Comparison of ENCODE assay signal across 8 cellular contexts in the genomic region with DNA sequence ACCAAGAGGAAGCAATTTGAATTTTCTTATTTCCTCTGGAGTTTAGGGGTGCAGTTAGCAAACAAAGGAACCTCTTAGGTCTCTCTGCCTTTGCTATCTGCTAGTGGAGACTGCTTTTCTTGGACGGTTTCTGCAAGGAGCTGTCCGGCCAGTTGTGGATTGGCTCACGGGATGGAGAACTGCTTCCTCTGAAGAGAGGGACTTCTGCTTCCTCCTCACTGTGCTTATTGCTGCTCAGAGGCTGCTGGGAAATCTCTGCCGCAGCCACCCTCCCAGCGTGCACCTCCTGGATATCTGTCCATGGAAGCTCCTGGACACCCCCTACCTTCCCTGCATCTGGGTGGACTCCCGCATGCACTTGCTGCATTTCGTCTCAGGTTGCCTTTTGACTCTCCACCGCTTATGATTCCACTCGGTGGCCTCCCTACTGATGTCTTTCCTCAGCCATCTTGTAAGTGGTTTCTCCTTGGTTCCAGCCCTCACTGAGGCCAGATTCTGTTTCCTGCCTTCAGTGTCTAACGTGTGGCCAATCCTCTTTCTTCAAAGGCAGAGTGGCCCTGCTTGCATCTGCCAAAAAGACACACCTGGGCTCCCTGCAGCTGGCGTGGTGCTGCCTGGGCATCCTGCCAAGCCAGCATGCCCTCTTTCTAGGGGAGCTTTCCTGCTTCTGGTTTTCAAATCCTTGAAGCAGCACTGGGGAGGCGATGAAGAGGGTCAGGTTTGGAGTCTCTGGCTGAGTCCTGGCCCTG.
DNase-seq lines count a peak whose midpoint lies in the region; ATAC-seq and TF ChIP-seq lines count a peak whose summit lies in the region.

No MANE protein-coding gene starts in this region.

- no peak for DNase-seq in activated CD4-positive, alpha-beta T cell treated with anti-CD3 and anti-CD28 coated beads, Interleukin-2, amount 10 ng/mL, durations not matched to agents 7 days and 5 days
- no peak for DNase-seq in activated CD4-positive, alpha-beta T cell treated with anti-CD3 and anti-CD28 coated beads, Interleukin-2, amount 50 U/mL, for 48 hours
- DNase-seq in NCI-H1436 treated with DMSO at 0.1 percent for 48 hours (lab: John Stamatoyannopoulos, UW): peak; percentile 63
- DNase-seq in stimulated activated effector memory CD8-positive, alpha-beta T cell treated with anti-CD3 and anti-CD28 coated beads, Interleukin-12 subunit alpha, Interleukin-12 subunit beta, amount 100 ng/mL, for 72 hours (ENCODE audit: low spot score in 2 of 2): no peak
- DNase-seq in progenitor cell of endocrine pancreas (ENCODE audit: low spot score, unreplicated experiment): no peak
- no peak for DNase-seq in SW480 (ENCODE audit: low spot score)

- H3K4me1 Mint-ChIP-seq in activated CD4-positive, alpha-beta T cell treated with anti-CD3 and anti-CD28 coated beads, Interleukin-2, amount 10 ng/mL, durations not matched to agents 7 days and 5 days: peaks cover 37% of the 10 kb centered on the region
- H3K4me1 Mint-ChIP-seq in stimulated activated effector memory CD8-positive, alpha-beta T cell treated with anti-CD3 and anti-CD28 coated beads, Interleukin-12 subunit alpha, Interleukin-12 subunit beta, amount 100 ng/mL, for 72 hours: peaks cover 67% of the 10 kb centered on the region
- H3K4me1 Mint-ChIP-seq in progenitor cell of endocrine pancreas (ENCODE audit: low read depth): no peaks in the 10 kb centered on the region

- peak overlapping the region; percentile 33 for H3K27ac ChIP-seq in adipose tissue (ENCODE audit: low read depth, low read length)

- CTCF ChIA-PET in activated CD4-positive, alpha-beta T cell treated with anti-CD3 and anti-CD28 coated beads, Interleukin-2, amount 10 ng/mL, durations not matched to agents 7 days and 5 days (lab: Charles Lee): interaction anchor here (1.0 to 1.2 kb wide), 2 partner anchors 10 to 73 kb away, joined by 3 read pairs; no protein-coding TSS in a partner anchor

- POLR2A ChIA-PET in activated CD4-positive, alpha-beta T cell treated with anti-CD3 and anti-CD28 coated beads, Interleukin-2, amount 10 ng/mL, durations not matched to agents 7 days and 5 days (lab: Charles Lee): interaction anchor here (0.6 kb wide), 1 partner anchor 199 kb away, joined by 3 read pairs; no protein-coding TSS in a partner anchor

- H3K27ac Mint-ChIP-seq in activated CD4-positive, alpha-beta T cell treated with anti-CD3 and anti-CD28 coated beads, Interleukin-2, amount 10 ng/mL, durations not matched to agents 7 days and 5 days: peak overlapping the region; percentile 72
- peak overlapping the region; percentile 88 for H3K27ac Mint-ChIP-seq in stimulated activated effector memory CD8-positive, alpha-beta T cell treated with anti-CD3 and anti-CD28 coated beads, Interleukin-12 subunit alpha, Interleukin-12 subunit beta, amount 100 ng/mL, for 72 hours
- H3K27ac Mint-ChIP-seq in progenitor cell of endocrine pancreas: no peak overlapping the region

- WGBS in adipose tissue, 3 donors: 47 to 59% (median 53%) methylated on average over 12 of the region's 12 CpGs

- TF ChIP-seq CTCF in progenitor cell of endocrine pancreas (IDR thresholded peaks at IDR 0.05; ENCODE audit: unreplicated experiment): no peak

- peaks cover 24% of the 10 kb centered on the region for H3K9me3 Mint-ChIP-seq in activated CD4-positive, alpha-beta T cell treated with anti-CD3 and anti-CD28 coated beads, Interleukin-2, amount 10 ng/mL, durations not matched to agents 7 days and 5 days
- H3K9me3 Mint-ChIP-seq in stimulated activated effector memory CD8-positive, alpha-beta T cell treated with anti-CD3 and anti-CD28 coated beads, Interleukin-12 subunit alpha, Interleukin-12 subunit beta, amount 100 ng/mL, for 72 hours: no peaks in the 10 kb centered on the region
- no peaks in the 10 kb centered on the region for H3K9me3 Mint-ChIP-seq in progenitor cell of endocrine pancreas (ENCODE audit: low read depth)

- no peak overlapping the region for H3K4me3 Mint-ChIP-seq in activated CD4-positive, alpha-beta T cell treated with anti-CD3 and anti-CD28 coated beads, Interleukin-2, amount 10 ng/mL, durations not matched to agents 7 days and 5 days
- no peak overlapping the region for H3K4me3 Mint-ChIP-seq in stimulated activated effector memory CD8-positive, alpha-beta T cell treated with anti-CD3 and anti-CD28 coated beads, Interleukin-12 subunit alpha, Interleukin-12 subunit beta, amount 100 ng/mL, for 72 hours
- no peak overlapping the region for H3K4me3 Mint-ChIP-seq in progenitor cell of endocrine pancreas (ENCODE audit: low read depth)

- H3K36me3 Mint-ChIP-seq in activated CD4-positive, alpha-beta T cell treated with anti-CD3 and anti-CD28 coated beads, Interleukin-2, amount 10 ng/mL, durations not matched to agents 7 days and 5 days (ENCODE audit: low read depth): peaks cover 49% of the 10 kb centered on the region
- peaks cover 9% of the 10 kb centered on the region for H3K36me3 Mint-ChIP-seq in stimulated activated effector memory CD8-positive, alpha-beta T cell treated with anti-CD3 and anti-CD28 coated beads, Interleukin-12 subunit alpha, Interleukin-12 subunit beta, amount 100 ng/mL, for 72 hours
- H3K36me3 Mint-ChIP-seq in progenitor cell of endocrine pancreas (ENCODE audit: insufficient read depth): no peaks in the 10 kb centered on the region

- ATAC-seq in stimulated activated effector memory CD8-positive, alpha-beta T cell treated with anti-CD3 and anti-CD28 coated beads, Interleukin-12 subunit alpha, Interleukin-12 subunit beta, amount 100 ng/mL, for 72 hours: no peak
- ATAC-seq in GM18858 (IDR thresholded peaks at IDR 0.05; ENCODE audit: unreplicated experiment): no peak

- no peaks in the 10 kb centered on the region for H3K27me3 Mint-ChIP-seq in activated CD4-positive, alpha-beta T cell treated with anti-CD3 and anti-CD28 coated beads, Interleukin-2, amount 10 ng/mL, durations not matched to agents 7 days and 5 days
- H3K27me3 Mint-ChIP-seq in progenitor cell of endocrine pancreas: no peaks in the 10 kb centered on the region
